14 cellular contexts compared by ENCODE assay signal in genomic region chr7:31470883-31471282, GRCh38. TPM values are rescaled to one million over a fixed set of nuclear protein-coding genes. Genes with fewer than 3 reads are reported as not detected.
"Had no signal": no experiment of that assay in that cellular context is flagged by ENCODE, and none has a peak within 500 bp of the region (broad histone marks: within the 10 kb centered on the region; RNA-seq: fewer than 3 reads in every experiment).

No MANE protein-coding gene starts in this region.

RNA-seq across cellular contexts. Expression of gene ITPRID1, which starts 43.0 kb away (rescaled TPM):
- total RNA-seq: activated B cell treated with CpG ODN at 0.5 μM for 24 hours; activated CD4-positive, alpha-beta memory T cell treated with anti-CD3 and anti-CD28 coated beads for 36 hours; activated CD4-positive, alpha-beta memory T cell treated with anti-CD3 and anti-CD28 coated beads, Interleukin-2, amount 10 ng/mL, durations not matched to agents 7 days and 5 days; activated CD4-positive, alpha-beta T cell treated with anti-CD3 and anti-CD28 coated beads for 36 hours; activated CD4-positive, alpha-beta T cell treated with anti-CD3 and anti-CD28 coated beads, Interleukin-2, amount 10 ng/mL, durations not matched to agents 24 days and 14 days; activated CD4-positive, alpha-beta T cell treated with anti-CD3 and anti-CD28 coated beads, Interleukin-2, amount 10 ng/mL, durations not matched to agents 7 days and 5 days; activated CD8-positive, alpha-beta memory T cell treated with anti-CD3 and anti-CD28 coated beads for 36 hours; activated CD8-positive, alpha-beta memory T cell treated with anti-CD3 and anti-CD28 coated beads, Interleukin-2, amount 10 ng/mL, durations not matched to agents 7 days and 5 days; activated CD8-positive, alpha-beta T cell treated with anti-CD3 and anti-CD28 coated beads for 36 hours; activated CD8-positive, alpha-beta T cell treated with anti-CD3 and anti-CD28 coated beads, Interleukin-2, amount 10 ng/mL, durations not matched to agents 7 days and 5 days; T-cell; T-helper 1 cell treated with Interleukin-12 subunit alpha and Interleukin-12 subunit beta and Interleukin-4 antibody, amounts not matched to agents 30 ng/mL and 1 ng/mL, for 36 hours; T-helper 17 cell; T-helper 2 cell treated with Interferon-gamma antibody and Interleukin-4, amounts not matched to agents 100 ng/mL and 5 ng/mL, for 36 hours had no signal
